1 cellular context compared by ENCODE assay signal in genomic region chr12:10392394-10392930, GRCh38.
TF ChIP-seq lines count a peak whose summit lies in the region.

No MANE protein-coding gene starts in this region.

TF ChIP-seq in GM12878, 131 proteins besides CTCF, POLR2A, EP300 and RAD21 (continued from another document):
- TF ChIP-seq PKNOX1 (IDR thresholded peaks at IDR 0.05): 0 out of 2 replicates have a peak, but pooled peaks have one; percentile 22
